In genomic region chr3:11689749-11690148, GRCh38 we compare ENCODE assay signal across 2 cellular contexts.
TF ChIP-seq lines count a peak whose summit lies in the region.

No MANE protein-coding gene starts in this region.

TF ChIP-seq in WTC11, 78 proteins besides CTCF, POLR2A, EP300 and RAD21 (continued from another document and continues in another):
- no peak for TF ChIP-seq ZNF512 (CRISPR knock-in tag; IDR thresholded peaks at IDR 0.05; ENCODE audit: borderline replicate concordance)
- no peak for TF ChIP-seq IRF2 (CRISPR knock-in tag; IDR thresholded peaks at IDR 0.05; ENCODE audit: borderline replicate concordance, low read depth)
- no peak for TF ChIP-seq AFF4 (CRISPR knock-in tag; IDR thresholded peaks at IDR 0.05; ENCODE audit: borderline replicate concordance)
- no peak for TF ChIP-seq MLX (CRISPR knock-in tag; IDR thresholded peaks at IDR 0.05)
- no peak for TF ChIP-seq ZMAT4 (CRISPR knock-in tag; IDR thresholded peaks at IDR 0.05)
- no peak for TF ChIP-seq ZNF425 (CRISPR knock-in tag; conservative IDR thresholded peaks at IDR 0.05)
- TF ChIP-seq ZNF138 (CRISPR knock-in tag; conservative IDR thresholded peaks at IDR 0.05), result no peak
- no peak for TF ChIP-seq ZNF219 (CRISPR knock-in tag; IDR thresholded peaks at IDR 0.05; ENCODE audit: borderline replicate concordance)
- no peak for TF ChIP-seq ZNF121 (CRISPR knock-in tag; IDR thresholded peaks at IDR 0.05)
- no peak for TF ChIP-seq STAT6 (CRISPR knock-in tag; conservative IDR thresholded peaks at IDR 0.05; ENCODE audit: low read depth)
- TF ChIP-seq NFYB (CRISPR knock-in tag; conservative IDR thresholded peaks at IDR 0.05; ENCODE audit: low read depth), result no peak
- no peak for TF ChIP-seq GTF2I (CRISPR knock-in tag; conservative IDR thresholded peaks at IDR 0.05)

TF ChIP-seq in SK-N-SH, 30 proteins besides CTCF, POLR2A, EP300 and RAD21 (continued from another document):
- TF ChIP-seq USF1 (IDR thresholded peaks at IDR 0.05; ENCODE audit: borderline replicate concordance, low read depth) (no peak), TCF12 (IDR thresholded peaks at IDR 0.05) (no peak), USF2 (IDR thresholded peaks at IDR 0.05; ENCODE audit: borderline replicate concordance, low read depth, low read length) (no peak), YY1 (IDR thresholded peaks at IDR 0.05; ENCODE audit: low read depth) (no peak)
